27 cellular contexts compared by ENCODE assay signal in genomic region chr6:168871535-168872106, GRCh38.
DNase-seq lines count a peak whose midpoint lies in the region; ATAC-seq and TF ChIP-seq lines count a peak whose summit lies in the region.
"Had no signal": no experiment of that assay in that cellular context is flagged by ENCODE, and none has a peak within 500 bp of the region (broad histone marks: within the 10 kb centered on the region; RNA-seq: fewer than 3 reads in every experiment).

No MANE protein-coding gene starts in this region.

- H3K9me2 ChIP-seq in GM23338 (ENCODE audit: insufficient read depth): no peaks in the 10 kb centered on the region

- H3K4me2 ChIP-seq in GM23338: no peak overlapping the region
- H3K4me2 ChIP-seq: hepatocyte had no signal

- no peaks in the 10 kb centered on the region for H3K4me1 ChIP-seq in GM23338 (ENCODE audit: insufficient read depth)
- no peaks in the 10 kb centered on the region for H3K4me1 ChIP-seq in mucosa of descending colon (ENCODE audit: low read depth)
- H3K4me1 ChIP-seq: adrenal gland, esophagus squamous epithelium had no signal

- H3K4me3 Mint-ChIP-seq in Calu3 (ENCODE audit: low read depth, unreplicated experiment) (peak overlapping the region; percentile 28), GM23338 (no peak overlapping the region)
- H3K4me3 Mint-ChIP-seq: immature natural killer cell; naive thymus-derived CD4-positive, alpha-beta T cell had no signal

- H3K9me3 Mint-ChIP-seq in Calu3 (ENCODE audit: low read depth, unreplicated experiment): no peaks in the 10 kb centered on the region
- H3K9me3 Mint-ChIP-seq in GM23338: no peaks in the 10 kb centered on the region
- H3K9me3 Mint-ChIP-seq: immature natural killer cell had no signal

- H3K36me3 ChIP-seq in GM23338 (ENCODE audit: insufficient read depth) (no peaks in the 10 kb centered on the region), mucosa of descending colon (ENCODE audit: low read depth) (no peaks in the 10 kb centered on the region)
- H3K36me3 ChIP-seq: adrenal gland, esophagus squamous epithelium, MG63, tibial artery had no signal

- ATAC-seq in GM23338 (peak; percentile 25; the same call in 1 of the 3 replicates), mucosa of descending colon (peak; percentile 79), HG02973 (IDR thresholded peaks at IDR 0.05; ENCODE audit: unreplicated experiment) (no peak)
- ATAC-seq: K562; left lobe of liver; naive thymus-derived CD4-positive, alpha-beta T cell; right cardiac atrium; SK-N-SH treated with all-trans-retinoic acid at 6 μM for 48 hours; stimulated activated naive CD8-positive, alpha-beta T cell treated with anti-CD3 and anti-CD28 coated beads, Interleukin-15, Interleukin-2, amounts not matched to agents 100 U/mL and 50 U/mL, for 24 hours had no signal

- H3K4me1 Mint-ChIP-seq in Calu3 (ENCODE audit: low read depth, unreplicated experiment) (peaks cover 13% of the 10 kb centered on the region), GM23338 (peaks cover 12% of the 10 kb centered on the region)

- H2AFZ ChIP-seq in GM23338: no peak overlapping the region
- H2AFZ ChIP-seq: GM23248, hepatocyte had no signal

- peaks cover 5% of the 10 kb centered on the region for H3K36me3 Mint-ChIP-seq in Calu3 (ENCODE audit: insufficient read depth, unreplicated experiment)
- H3K36me3 Mint-ChIP-seq in GM23338 (ENCODE audit: low read depth): no peaks in the 10 kb centered on the region
- H3K36me3 Mint-ChIP-seq: immature natural killer cell; naive thymus-derived CD4-positive, alpha-beta T cell had no signal

- no peaks in the 10 kb centered on the region for H3K27me3 ChIP-seq in GM23338 (ENCODE audit: insufficient read depth)
- H3K27me3 ChIP-seq: adrenal gland, hepatocyte, MG63, tibial artery had no signal

- no peaks in the 10 kb centered on the region for H3K79me2 ChIP-seq in GM23338 (replicated peaks; ENCODE audit: insufficient read depth)
- H3K79me2 ChIP-seq: hepatocyte had no signal

- no peaks in the 10 kb centered on the region for H4K20me1 ChIP-seq in GM23338 (replicated peaks; ENCODE audit: insufficient read depth)

- H3K27ac ChIP-seq in GM23338 (ENCODE audit: low read depth): no peak overlapping the region
- H3K27ac ChIP-seq: adrenal gland, esophagus squamous epithelium, GM23248, hepatocyte, tibial artery had no signal

- no TSS peak for BruUV-seq in Calu3 (replicated peaks; lab: Mats Ljungman, UMichigan)

- TF ChIP-seq CTCF in Calu3 (IDR thresholded peaks at IDR 0.05; ENCODE audit: unreplicated experiment) (no peak), GM23338 (conservative IDR thresholded peaks at IDR 0.05; ENCODE audit: low read depth in 2 of 2) (no peak), mucosa of descending colon (IDR thresholded peaks at IDR 0.05) (no peak), GM10266 (IDR thresholded peaks at IDR 0.05; ENCODE audit: control insufficient read depth, insufficient read depth, low read depth, missing control alignments) (no peak)

- no peaks in the 10 kb centered on the region for H3K9me3 ChIP-seq in mucosa of descending colon
- H3K9me3 ChIP-seq: adrenal gland, esophagus squamous epithelium, MG63, tibial artery had no signal

- H3K27me3 Mint-ChIP-seq in Calu3 (ENCODE audit: unreplicated experiment) (no peaks in the 10 kb centered on the region), GM23338 (ENCODE audit: insufficient read depth, low read depth, poor library complexity) (peaks cover 3% of the 10 kb centered on the region)

- DNase-seq in Calu3: peak; percentile 28
- no peak for DNase-seq in GM23338 (ENCODE audit: low spot score)
- peak; percentile 80 for DNase-seq in NCI-H774 (lab: John Stamatoyannopoulos, UW)
- DNase-seq in mucosa of descending colon: no peak
- DNase-seq in T1000 (lab: John Stamatoyannopoulos, UW): no peak
- DNase-seq in NK-92 (lab: John Stamatoyannopoulos, UW; ENCODE audit: unreplicated experiment): no peak
- DNase-seq in GM10266 (ENCODE audit: extremely low spot score): no peak
- DNase-seq: activated CD4-positive, alpha-beta T cell treated with anti-CD3 and anti-CD28 coated beads for 4 hours; activated naive CD4-positive, alpha-beta T cell; activated T-cell treated with anti-CD3 and anti-CD28 coated beads, Interleukin-2, amount 50 U/mL, for 48 hours; adrenal gland; effector memory CD4-positive, alpha-beta T cell; esophagus squamous epithelium; GF-D8; GM23248; immature natural killer cell; MG63; naive thymus-derived CD4-positive, alpha-beta T cell; right cardiac atrium; stimulated activated CD4-positive, alpha-beta T cell treated with anti-CD3 and anti-CD28 coated beads, Interleukin-4, amount 100 ng/mL, for 24 hours; stimulated activated naive CD8-positive, alpha-beta T cell treated with anti-CD3 and anti-CD28 coated beads, Interleukin-15, Interleukin-2, amounts not matched to agents 100 U/mL and 50 U/mL, for 24 hours; tibial artery had no signal

- CTCF ChIA-PET in Calu3 (lab: Charles Lee): no interaction called here

- intact Hi-C loops in Calu3 (cut with micrococcal nuclease; ENCODE audit: unreplicated experiment): loop anchor here (1.0 kb wide), 1 partner anchor 42 kb away; no protein-coding TSS in a partner anchor
- intact Hi-C loops in mucosa of descending colon (cut with DNase I, micrococcal nuclease): no loop called here

- H3K4me3 ChIP-seq in GM23338 (no peak overlapping the region), mucosa of descending colon (no peak overlapping the region)
- H3K4me3 ChIP-seq: adrenal gland, esophagus squamous epithelium, GM23248, hepatocyte, K562, MG63 had no signal

- no peaks in the 10 kb centered on the region for H3F3A ChIP-seq in GM23338 (replicated peaks; ENCODE audit: low read depth)

- H3K27ac Mint-ChIP-seq in Calu3 (ENCODE audit: unreplicated experiment): no peak overlapping the region
- no peak overlapping the region for H3K27ac Mint-ChIP-seq in GM23338
- H3K27ac Mint-ChIP-seq: immature natural killer cell; naive thymus-derived CD4-positive, alpha-beta T cell had no signal

TF ChIP-seq in GM23338, 12 proteins besides CTCF, POLR2A, EP300 and RAD21 (continues in another document):
- no peak for TF ChIP-seq ZNF462 (CRISPR knock-in tag; IDR thresholded peaks at IDR 0.05)
- TF ChIP-seq NANOG (IDR thresholded peaks at IDR 0.05; ENCODE audit: borderline replicate concordance): no peak
- no peak for TF ChIP-seq STAT1 (IDR thresholded peaks at IDR 0.05; ENCODE audit: unreplicated experiment)
- no peak for TF ChIP-seq CREB1 (CRISPR knock-in tag; IDR thresholded peaks at IDR 0.05; ENCODE audit: low read depth)

Comparison
In these comparisons a context has a peak if more than half of its experiments do, and no peak if none do; other contexts are left out.
1. DNase-seq: peak in Calu3 (single experiment) and NCI-H774 (single experiment); none in GM23338 (single experiment), mucosa of descending colon (0 of 3), T1000 (single experiment), NK-92 (single experiment) and GM10266 (single experiment).